Comparison of ENCODE assay signal across 26 cellular contexts in genomic region chr4:77899607-77900006, GRCh38. TPM values are rescaled to one million over a fixed set of nuclear protein-coding genes. Genes with fewer than 3 reads are reported as not detected.
DNase-seq lines count a peak whose midpoint lies in the region; ATAC-seq and TF ChIP-seq lines count a peak whose summit lies in the region.
"Had no signal": no experiment of that assay in that cellular context is flagged by ENCODE, and none has a peak within 500 bp of the region (broad histone marks: within the 10 kb centered on the region; RNA-seq: fewer than 3 reads in every experiment).

No MANE protein-coding gene starts in this region.

- no peak for TF ChIP-seq CTCF in osteoblast (IDR thresholded peaks at IDR 0.05; ENCODE audit: extremely low read depth, low read depth, low read length)

- H3K9me3 ChIP-seq in KOPT-K1 (ENCODE audit: insufficient read depth, low read length, poor library complexity, severe bottlenecking) (no peaks in the 10 kb centered on the region), osteoblast (ENCODE audit: low read depth, low read length) (no peaks in the 10 kb centered on the region)
- H3K9me3 ChIP-seq: breast epithelium, esophagus muscularis mucosa, HAP-1, pancreas, right atrium auricular region, thoracic aorta had no signal

- H3K36me3 ChIP-seq in KOPT-K1 (ENCODE audit: insufficient read depth, low read length) (peaks cover 70% of the 10 kb centered on the region), osteoblast (ENCODE audit: insufficient read depth, low read length) (no peaks in the 10 kb centered on the region)
- H3K36me3 ChIP-seq: breast epithelium, pancreas had no signal

- no peaks in the 10 kb centered on the region for H3K4me1 ChIP-seq in osteoblast (ENCODE audit: insufficient read depth, low read length)
- H3K4me1 ChIP-seq: breast epithelium, esophagus muscularis mucosa, pancreas, right atrium auricular region had no signal

- peaks cover 50% of the 10 kb centered on the region for H3K36me3 Mint-ChIP-seq in activated naive CD4-positive, alpha-beta T cell treated with anti-CD3 and anti-CD28 coated beads for 36 hours (ENCODE audit: low read depth)
- H3K36me3 Mint-ChIP-seq in activated naive CD4-positive, alpha-beta T cell treated with anti-CD3 and anti-CD28 coated beads, Interleukin-2, amount 50 U/mL, for 72 hours, result peaks cover 20 to 43% of the 10 kb centered on the region in 2 donors
- peaks cover 57% of the 10 kb centered on the region for H3K36me3 Mint-ChIP-seq in activated CD8-positive, alpha-beta T cell treated with anti-CD3 and anti-CD28 coated beads, Interleukin-2, amount 10 ng/mL, durations not matched to agents 7 days and 5 days (ENCODE audit: low read depth)

- no peak for DNase-seq in activated naive CD4-positive, alpha-beta T cell treated with anti-CD3 and anti-CD28 coated beads for 36 hours
- DNase-seq in activated naive CD4-positive, alpha-beta T cell treated with anti-CD3 and anti-CD28 coated beads, Interleukin-2, amount 50 U/mL, for 72 hours (ENCODE audit: low spot score in 2 of 2), result no peak
- DNase-seq in activated CD8-positive, alpha-beta T cell treated with anti-CD3 and anti-CD28 coated beads, Interleukin-2, amount 10 ng/mL, durations not matched to agents 7 days and 5 days, result no peak
- no peak for DNase-seq in osteoblast (ENCODE audit: insufficient read length, low spot score, missing footprints)
- no peak for DNase-seq in NCI-H1417 treated with DMSO at 0.1 percent for 48 hours (lab: John Stamatoyannopoulos, UW)
- DNase-seq: activated CD4-positive, CD25-positive, alpha-beta regulatory T cell; effector memory CD8-positive, alpha-beta T cell; natural killer cell; NCI-H2081; NCI-H226; NCI-H774; pancreas; stimulated activated CD4-positive, alpha-beta T cell treated with anti-CD3 and anti-CD28 coated beads, Interleukin-2, amount 100 ng/mL, for 48 hours had no signal

- CTCF ChIA-PET in activated naive CD4-positive, alpha-beta T cell treated with anti-CD3 and anti-CD28 coated beads for 36 hours (lab: Charles Lee), result no interaction called here
- CTCF ChIA-PET in activated CD8-positive, alpha-beta T cell treated with anti-CD3 and anti-CD28 coated beads, Interleukin-2, amount 10 ng/mL, durations not matched to agents 7 days and 5 days (lab: Charles Lee), result no interaction called here

- H3K79me2 ChIP-seq in osteoblast (ENCODE audit: insufficient read depth, low read length), result no peaks in the 10 kb centered on the region

- POLR2A ChIA-PET in activated CD8-positive, alpha-beta T cell treated with anti-CD3 and anti-CD28 coated beads, Interleukin-2, amount 10 ng/mL, durations not matched to agents 7 days and 5 days (lab: Charles Lee), result interaction anchor here (0.6 to 0.9 kb wide), 3 partner anchors 19 to 1038 kb away, joined by 3 to 5 read pairs (median 5); no protein-coding TSS in a partner anchor

- H3K9me3 Mint-ChIP-seq in activated naive CD4-positive, alpha-beta T cell treated with anti-CD3 and anti-CD28 coated beads for 36 hours, result no peaks in the 10 kb centered on the region
- no peaks in the 10 kb centered on the region for H3K9me3 Mint-ChIP-seq in activated naive CD4-positive, alpha-beta T cell treated with anti-CD3 and anti-CD28 coated beads, Interleukin-2, amount 50 U/mL, for 72 hours
- H3K9me3 Mint-ChIP-seq in activated CD8-positive, alpha-beta T cell treated with anti-CD3 and anti-CD28 coated beads, Interleukin-2, amount 10 ng/mL, durations not matched to agents 7 days and 5 days (ENCODE audit: insufficient read depth), result no peaks in the 10 kb centered on the region
- H3K9me3 Mint-ChIP-seq: effector memory CD8-positive, alpha-beta T cell; mesothelial cell of epicardium; natural killer cell; stimulated activated effector memory CD8-positive, alpha-beta T cell treated with anti-CD3 and anti-CD28 coated beads, Interleukin-12 subunit alpha, Interleukin-12 subunit beta, amount 100 ng/mL, for 72 hours had no signal

- no peak overlapping the region for H2AFZ ChIP-seq in osteoblast (ENCODE audit: low read length)

- no peaks in the 10 kb centered on the region for H4K20me1 ChIP-seq in osteoblast (ENCODE audit: insufficient read depth, low read length)

- H3K4me3 ChIP-seq in osteoblast (ENCODE audit: insufficient read depth, low read length), result no peak overlapping the region
- H3K4me3 ChIP-seq: breast epithelium, coronary artery, esophagus muscularis mucosa, HAP-1, pancreas, right atrium auricular region, thoracic aorta had no signal

- H3K27ac ChIP-seq in KOPT-K1 (ENCODE audit: low read depth, low read length, poor library complexity, severe bottlenecking) (peak overlapping the region; percentile 48), osteoblast (ENCODE audit: low read depth, low read length) (no peak overlapping the region)
- H3K27ac ChIP-seq: breast epithelium, C4-2B, coronary artery, esophagus muscularis mucosa, pancreas, right atrium auricular region, thoracic aorta had no signal

- peaks cover 36% of the 10 kb centered on the region for H3K4me1 Mint-ChIP-seq in activated naive CD4-positive, alpha-beta T cell treated with anti-CD3 and anti-CD28 coated beads for 36 hours (ENCODE audit: low read depth)
- H3K4me1 Mint-ChIP-seq in activated CD8-positive, alpha-beta T cell treated with anti-CD3 and anti-CD28 coated beads, Interleukin-2, amount 10 ng/mL, durations not matched to agents 7 days and 5 days (ENCODE audit: low read depth), result peaks cover 21% of the 10 kb centered on the region

- peak overlapping the region; percentile 7 for H3K4me2 ChIP-seq in osteoblast (ENCODE audit: insufficient read depth, low read length)

- intact Hi-C loops in activated naive CD4-positive, alpha-beta T cell treated with anti-CD3 and anti-CD28 coated beads for 36 hours (cut with micrococcal nuclease), result no loop called here

- no peak overlapping the region for H3K27ac Mint-ChIP-seq in activated naive CD4-positive, alpha-beta T cell treated with anti-CD3 and anti-CD28 coated beads for 36 hours
- peak overlapping the region in 1 of 2 donors; percentile 41 for H3K27ac Mint-ChIP-seq in activated naive CD4-positive, alpha-beta T cell treated with anti-CD3 and anti-CD28 coated beads, Interleukin-2, amount 50 U/mL, for 72 hours
- peak overlapping the region; percentile 76 for H3K27ac Mint-ChIP-seq in activated CD8-positive, alpha-beta T cell treated with anti-CD3 and anti-CD28 coated beads, Interleukin-2, amount 10 ng/mL, durations not matched to agents 7 days and 5 days
- H3K27ac Mint-ChIP-seq: effector memory CD8-positive, alpha-beta T cell; mesothelial cell of epicardium; stimulated activated effector memory CD8-positive, alpha-beta T cell treated with anti-CD3 and anti-CD28 coated beads, Interleukin-12 subunit alpha, Interleukin-12 subunit beta, amount 100 ng/mL, for 72 hours had no signal

- peak overlapping the region; percentile 2 for H3K4me3 Mint-ChIP-seq in activated naive CD4-positive, alpha-beta T cell treated with anti-CD3 and anti-CD28 coated beads for 36 hours
- peak overlapping the region; percentile 57 for H3K4me3 Mint-ChIP-seq in activated CD8-positive, alpha-beta T cell treated with anti-CD3 and anti-CD28 coated beads, Interleukin-2, amount 10 ng/mL, durations not matched to agents 7 days and 5 days
- H3K4me3 Mint-ChIP-seq: mesothelial cell of epicardium; natural killer cell; stimulated activated effector memory CD8-positive, alpha-beta T cell treated with anti-CD3 and anti-CD28 coated beads, Interleukin-12 subunit alpha, Interleukin-12 subunit beta, amount 100 ng/mL, for 72 hours had no signal

- H3K27me3 ChIP-seq in osteoblast (ENCODE audit: insufficient read depth, low read length), result no peaks in the 10 kb centered on the region
- H3K27me3 ChIP-seq: breast epithelium, esophagus muscularis mucosa, pancreas, right atrium auricular region had no signal

- ATAC-seq in activated naive CD4-positive, alpha-beta T cell treated with anti-CD3 and anti-CD28 coated beads, Interleukin-2, amount 50 U/mL, for 72 hours, result no peak
- peak; percentile 33 for ATAC-seq in activated CD8-positive, alpha-beta T cell treated with anti-CD3 and anti-CD28 coated beads, Interleukin-2, amount 10 ng/mL, durations not matched to agents 7 days and 5 days
- ATAC-seq in HG02759 (IDR thresholded peaks at IDR 0.05; ENCODE audit: unreplicated experiment), result no peak
- ATAC-seq: effector memory CD8-positive, alpha-beta T cell; left lobe of liver; natural killer cell; pancreas; Right ventricle myocardium inferior; stimulated activated effector memory CD8-positive, alpha-beta T cell treated with anti-CD3 and anti-CD28 coated beads, Interleukin-12 subunit alpha, Interleukin-12 subunit beta, amount 100 ng/mL, for 72 hours had no signal

- no peaks in the 10 kb centered on the region for H3K27me3 Mint-ChIP-seq in activated naive CD4-positive, alpha-beta T cell treated with anti-CD3 and anti-CD28 coated beads for 36 hours (ENCODE audit: low read depth)
- H3K27me3 Mint-ChIP-seq in activated CD8-positive, alpha-beta T cell treated with anti-CD3 and anti-CD28 coated beads, Interleukin-2, amount 10 ng/mL, durations not matched to agents 7 days and 5 days (ENCODE audit: low read depth), result no peaks in the 10 kb centered on the region
- H3K27me3 Mint-ChIP-seq: effector memory CD8-positive, alpha-beta T cell had no signal

RNA-seq across cellular contexts. Expression of gene MRPL1, which starts 37.0 kb away (rescaled TPM):
- total RNA-seq in activated naive CD4-positive, alpha-beta T cell treated with anti-CD3 and anti-CD28 coated beads for 36 hours, result 10 to 100 TPM; 37.5 to 39.8 TPM
- total RNA-seq in activated naive CD4-positive, alpha-beta T cell treated with anti-CD3 and anti-CD28 coated beads, Interleukin-2, amount 50 U/mL, for 72 hours, result 10 to 100 TPM; 21.0 to 47.2 TPM
- 10 to 100 TPM; 45.6 to 47.2 TPM for total RNA-seq in activated CD8-positive, alpha-beta T cell treated with anti-CD3 and anti-CD28 coated beads, Interleukin-2, amount 10 ng/mL, durations not matched to agents 7 days and 5 days
- 23.2 and 25.3 TPM in 2 replicates for total RNA-seq in osteoblast
